In genomic region chr10:29415876-29416275, GRCh38 we compare ENCODE assay signal across 22 cellular contexts.
"Had no signal": no experiment of that assay in that cellular context is flagged by ENCODE, and none has a peak within 500 bp of the region (broad histone marks: within the 10 kb centered on the region; RNA-seq: fewer than 3 reads in every experiment).

No MANE protein-coding gene starts in this region.

- FAIRE-seq: bronchial epithelial cell had no signal

- H3K27ac ChIP-seq: VCaP had no signal

- ATAC-seq: activated CD4-positive, alpha-beta T cell treated with anti-CD3 and anti-CD28 coated beads for 36 hours; activated T-helper 17 cell treated with anti-CD3 and anti-CD28 coated beads, Interleukin-2, amount 50 U/mL, for 72 hours had no signal

- DNase-seq: activated CD4-positive, alpha-beta memory T cell treated with anti-CD3 and anti-CD28 coated beads, Interleukin-2, amount 10 ng/mL, durations not matched to agents 7 days and 5 days; activated CD4-positive, alpha-beta T cell treated with anti-CD3 and anti-CD28 coated beads for 36 hours; activated CD4-positive, alpha-beta T cell treated with anti-CD3 and anti-CD28 coated beads, Interleukin-2, amount 50 U/mL, for 1 hour; activated gamma-delta T cell; activated naive CD4-positive, alpha-beta T cell treated with anti-CD3 and anti-CD28 coated beads, Interleukin-2, amount 10 ng/mL, durations not matched to agents 7 days and 5 days; activated naive CD8-positive, alpha-beta T cell treated with anti-CD3 and anti-CD28 coated beads for 36 hours; activated T-cell treated with anti-CD3 and anti-CD28 coated beads for 4 hours; activated T-cell treated with anti-CD3 and anti-CD28 coated beads, Interleukin-2, amount 50 U/mL, for 48 hours; anterior cingulate cortex; central memory CD4-positive, alpha-beta T cell; Karpas-422; NCI-H1930; NCI-H2171; NCI-H2227 treated with DMSO at 0.1 percent for 48 hours; NCI-H510A; NCI-H526 treated with DMSO at 0.1 percent for 48 hours; NCI-H82; SIG-M5; T-helper 1 cell had no signal
